Comparison of ENCODE assay signal across 1 cellular context in the genomic region with DNA sequence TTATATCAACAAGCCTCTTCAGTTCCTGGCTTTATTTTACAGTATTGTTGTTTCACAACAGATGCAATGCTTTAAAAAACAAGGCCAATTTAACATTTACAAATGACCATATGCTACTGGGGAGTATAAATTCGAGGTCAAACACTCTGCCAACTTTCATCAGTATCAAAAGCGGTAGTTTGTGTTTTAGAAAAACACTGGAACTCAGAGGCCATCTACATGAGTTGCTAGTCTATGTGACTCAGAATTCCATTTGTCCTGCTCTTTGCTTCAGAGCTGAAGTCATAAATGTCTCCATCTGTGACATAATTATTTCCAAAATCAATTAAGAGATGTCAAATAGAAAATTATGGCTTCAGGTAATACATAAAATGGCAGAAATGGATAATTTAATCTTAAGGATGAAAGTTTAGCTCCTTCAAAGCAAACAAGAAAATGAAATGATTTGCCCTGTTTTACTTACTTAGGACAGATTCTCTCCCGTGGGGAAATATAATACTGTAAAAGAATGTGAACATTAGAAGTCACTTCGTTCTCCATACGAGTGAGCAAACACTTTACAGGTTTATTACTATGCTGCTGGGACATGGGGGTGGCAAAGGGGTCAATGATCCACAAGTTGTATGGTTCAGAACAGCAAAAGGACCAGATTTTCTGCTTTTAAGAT.
TF ChIP-seq lines count a peak whose summit lies in the region.

No MANE protein-coding gene starts in this region.

TF ChIP-seq in HepG2, 621 proteins besides CTCF, POLR2A, EP300 and RAD21 (continued from another document):
- TF ChIP-seq, protein P1, sequence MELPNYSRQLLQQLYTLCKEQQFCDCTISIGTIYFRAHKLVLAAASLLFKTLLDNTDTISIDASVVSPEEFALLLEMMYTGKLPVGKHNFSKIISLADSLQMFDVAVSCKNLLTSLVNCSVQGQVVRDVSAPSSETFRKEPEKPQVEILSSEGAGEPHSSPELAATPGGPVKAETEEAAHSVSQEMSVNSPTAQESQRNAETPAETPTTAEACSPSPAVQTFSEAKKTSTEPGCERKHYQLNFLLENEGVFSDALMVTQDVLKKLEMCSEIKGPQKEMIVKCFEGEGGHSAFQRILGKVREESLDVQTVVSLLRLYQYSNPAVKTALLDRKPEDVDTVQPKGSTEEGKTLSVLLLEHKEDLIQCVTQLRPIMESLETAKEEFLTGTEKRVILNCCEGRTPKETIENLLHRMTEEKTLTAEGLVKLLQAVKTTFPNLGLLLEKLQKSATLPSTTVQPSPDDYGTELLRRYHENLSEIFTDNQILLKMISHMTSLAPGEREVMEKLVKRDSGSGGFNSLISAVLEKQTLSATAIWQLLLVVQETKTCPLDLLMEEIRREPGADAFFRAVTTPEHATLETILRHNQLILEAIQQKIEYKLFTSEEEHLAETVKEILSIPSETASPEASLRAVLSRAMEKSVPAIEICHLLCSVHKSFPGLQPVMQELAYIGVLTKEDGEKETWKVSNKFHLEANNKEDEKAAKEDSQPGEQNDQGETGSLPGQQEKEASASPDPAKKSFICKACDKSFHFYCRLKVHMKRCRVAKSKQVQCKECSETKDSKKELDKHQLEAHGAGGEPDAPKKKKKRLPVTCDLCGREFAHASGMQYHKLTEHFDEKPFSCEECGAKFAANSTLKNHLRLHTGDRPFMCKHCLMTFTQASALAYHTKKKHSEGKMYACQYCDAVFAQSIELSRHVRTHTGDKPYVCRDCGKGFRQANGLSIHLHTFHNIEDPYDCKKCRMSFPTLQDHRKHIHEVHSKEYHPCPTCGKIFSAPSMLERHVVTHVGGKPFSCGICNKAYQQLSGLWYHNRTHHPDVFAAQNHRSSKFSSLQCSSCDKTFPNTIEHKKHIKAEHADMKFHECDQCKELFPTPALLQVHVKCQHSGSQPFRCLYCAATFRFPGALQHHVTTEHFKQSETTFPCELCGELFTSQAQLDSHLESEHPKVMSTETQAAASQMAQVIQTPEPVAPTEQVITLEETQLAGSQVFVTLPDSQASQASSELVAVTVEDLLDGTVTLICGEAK (IDR thresholded peaks at IDR 0.05), result no peak
- TF ChIP-seq, protein P1 (CRISPR knock-in tag; IDR thresholded peaks at IDR 0.05), result no peak
- no peak for TF ChIP-seq ATRX (CRISPR knock-in tag; IDR thresholded peaks at IDR 0.05; ENCODE audit: borderline replicate concordance)
- no peak for TF ChIP-seq ZMYM4 (CRISPR knock-in tag; IDR thresholded peaks at IDR 0.05)
- no peak for TF ChIP-seq ZNF607 (CRISPR knock-in tag; IDR thresholded peaks at IDR 0.05; ENCODE audit: borderline replicate concordance)
- TF ChIP-seq ZNF383 (CRISPR knock-in tag; IDR thresholded peaks at IDR 0.05; ENCODE audit: borderline replicate concordance), result no peak
- no peak for TF ChIP-seq FOXM1 (CRISPR knock-in tag; IDR thresholded peaks at IDR 0.05)
- TF ChIP-seq, protein P2, sequence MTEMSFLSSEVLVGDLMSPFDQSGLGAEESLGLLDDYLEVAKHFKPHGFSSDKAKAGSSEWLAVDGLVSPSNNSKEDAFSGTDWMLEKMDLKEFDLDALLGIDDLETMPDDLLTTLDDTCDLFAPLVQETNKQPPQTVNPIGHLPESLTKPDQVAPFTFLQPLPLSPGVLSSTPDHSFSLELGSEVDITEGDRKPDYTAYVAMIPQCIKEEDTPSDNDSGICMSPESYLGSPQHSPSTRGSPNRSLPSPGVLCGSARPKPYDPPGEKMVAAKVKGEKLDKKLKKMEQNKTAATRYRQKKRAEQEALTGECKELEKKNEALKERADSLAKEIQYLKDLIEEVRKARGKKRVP (CRISPR knock-in tag; IDR thresholded peaks at IDR 0.05), result no peak
- no peak for TF ChIP-seq DPF2 (CRISPR knock-in tag; IDR thresholded peaks at IDR 0.05; ENCODE audit: borderline replicate concordance, low read depth)
- no peak for TF ChIP-seq MAF1 (CRISPR knock-in tag; IDR thresholded peaks at IDR 0.05; ENCODE audit: borderline replicate concordance)
- TF ChIP-seq ZSCAN21 (CRISPR knock-in tag; IDR thresholded peaks at IDR 0.05; ENCODE audit: borderline replicate concordance), result no peak
- TF ChIP-seq KAT2B (IDR thresholded peaks at IDR 0.05; ENCODE audit: borderline replicate concordance, low read depth, low read length), result no peak
- TF ChIP-seq ZNF451 (CRISPR knock-in tag; IDR thresholded peaks at IDR 0.05), result no peak
- TF ChIP-seq, protein P3, sequence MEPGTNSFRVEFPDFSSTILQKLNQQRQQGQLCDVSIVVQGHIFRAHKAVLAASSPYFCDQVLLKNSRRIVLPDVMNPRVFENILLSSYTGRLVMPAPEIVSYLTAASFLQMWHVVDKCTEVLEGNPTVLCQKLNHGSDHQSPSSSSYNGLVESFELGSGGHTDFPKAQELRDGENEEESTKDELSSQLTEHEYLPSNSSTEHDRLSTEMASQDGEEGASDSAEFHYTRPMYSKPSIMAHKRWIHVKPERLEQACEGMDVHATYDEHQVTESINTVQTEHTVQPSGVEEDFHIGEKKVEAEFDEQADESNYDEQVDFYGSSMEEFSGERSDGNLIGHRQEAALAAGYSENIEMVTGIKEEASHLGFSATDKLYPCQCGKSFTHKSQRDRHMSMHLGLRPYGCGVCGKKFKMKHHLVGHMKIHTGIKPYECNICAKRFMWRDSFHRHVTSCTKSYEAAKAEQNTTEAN (CRISPR knock-in tag; conservative IDR thresholded peaks at IDR 0.05), result no peak
